In the genomic region with DNA sequence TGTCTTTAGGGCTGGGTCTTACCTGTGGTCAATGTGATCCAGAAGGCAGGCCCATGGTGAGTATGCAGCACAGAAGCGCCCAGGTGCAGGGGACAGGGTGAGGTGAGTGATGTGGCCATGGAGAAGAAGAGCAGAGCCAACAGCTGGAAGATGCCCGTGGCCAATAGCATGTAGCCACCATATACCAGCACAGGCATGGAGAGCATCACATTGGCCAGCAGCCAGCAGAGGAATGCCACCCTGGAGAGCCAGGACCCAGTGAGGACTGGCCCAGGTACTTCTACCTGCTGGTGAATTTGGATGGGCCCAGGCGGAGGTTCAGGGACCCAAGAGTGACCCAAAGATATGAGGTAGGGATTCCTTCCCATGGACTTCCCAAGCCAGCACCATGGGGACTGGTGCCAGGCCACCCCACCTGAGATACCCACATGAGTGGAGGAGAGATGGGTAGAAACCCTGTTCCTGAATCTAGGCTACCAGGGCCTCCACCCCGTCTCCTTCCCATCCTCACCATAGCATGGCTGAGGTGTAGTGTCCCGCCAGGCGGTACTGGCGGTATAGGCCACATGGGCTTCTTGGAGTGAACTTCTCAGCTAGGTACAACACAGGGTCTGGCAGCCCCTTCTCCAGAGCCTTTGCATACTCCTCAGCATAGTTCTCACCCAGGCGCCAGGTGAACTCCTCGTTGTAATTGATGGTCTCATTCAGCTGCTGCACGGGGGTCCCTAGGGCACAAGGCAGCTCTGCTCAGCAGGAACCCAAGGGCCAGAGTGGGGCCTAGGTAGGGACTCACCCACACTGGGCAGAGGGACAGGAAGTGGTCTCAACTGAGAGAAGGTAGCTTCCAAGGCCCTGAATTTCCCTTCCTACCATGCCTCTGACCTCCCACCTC, we compare ENCODE assay signal across 24 cellular contexts. TPM values are rescaled to one million over a fixed set of nuclear protein-coding genes. Genes with fewer than 3 reads are reported as not detected.
DNase-seq lines count a peak whose midpoint lies in the region; FAIRE-seq and TF ChIP-seq lines count a peak whose summit lies in the region.
"Had no signal": no experiment of that assay in that cellular context is flagged by ENCODE, and none has a peak within 500 bp of the region (broad histone marks: within the 10 kb centered on the region; RNA-seq: fewer than 3 reads in every experiment).

No MANE protein-coding gene starts in this region.

- H3K79me1 ChIP-seq in neuronal stem cell (ENCODE audit: low read depth, low read length) = no peaks in the 10 kb centered on the region

- H3K27ac Mint-ChIP-seq in activated naive CD8-positive, alpha-beta T cell treated with anti-CD3 and anti-CD28 coated beads for 36 hours = no peak overlapping the region
- no peak overlapping the region for H3K27ac Mint-ChIP-seq in activated naive CD4-positive, alpha-beta T cell treated with anti-CD3 and anti-CD28 coated beads, Interleukin-2, amount 10 ng/mL, durations not matched to agents 7 days and 5 days
- H3K27ac Mint-ChIP-seq: CD4-positive, alpha-beta memory T cell; HFFc6 had no signal

- intact Hi-C loops in spleen (cut with DNase I; ENCODE audit: low total_unique reads) = loop anchor here (10.0 kb wide), 1 partner anchor 164 kb away; no protein-coding TSS in a partner anchor

- H2AFZ ChIP-seq in neuronal stem cell (ENCODE audit: low read length) = no peak overlapping the region

- H3K36me3 ChIP-seq in bronchial epithelial cell (ENCODE audit: control insufficient read depth, insufficient read depth, low read length) = peaks cover 6% of the 10 kb centered on the region
- no peaks in the 10 kb centered on the region for H3K36me3 ChIP-seq in neuronal stem cell (replicated peaks in 1 of 2; ENCODE audit: control insufficient read depth in 2 of 2, insufficient read depth in 2 of 2, low read length in 2 of 2)
- H3K36me3 ChIP-seq in spleen = no peaks in the 10 kb centered on the region
- H3K36me3 ChIP-seq: HAP-1 had no signal

- no peak overlapping the region for H3K9ac ChIP-seq in neuronal stem cell (ENCODE audit: low read depth, low read length, poor library complexity)

- CTCF ChIA-PET in activated naive CD4-positive, alpha-beta T cell treated with anti-CD3 and anti-CD28 coated beads, Interleukin-2, amount 10 ng/mL, durations not matched to agents 7 days and 5 days (lab: Charles Lee) = interaction anchor here (1.4 to 1.9 kb wide), 3 partner anchors 15 to 280 kb away, joined by 4 to 6 read pairs (median 5); no protein-coding TSS in a partner anchor

- peak overlapping the region; percentile 66 for H3K23ac ChIP-seq in neuronal stem cell (ENCODE audit: low read depth, low read length, poor library complexity)

- no peaks in the 10 kb centered on the region for H3K36me3 Mint-ChIP-seq in activated naive CD8-positive, alpha-beta T cell treated with anti-CD3 and anti-CD28 coated beads for 36 hours
- no peaks in the 10 kb centered on the region for H3K36me3 Mint-ChIP-seq in activated naive CD4-positive, alpha-beta T cell treated with anti-CD3 and anti-CD28 coated beads, Interleukin-2, amount 10 ng/mL, durations not matched to agents 7 days and 5 days
- H3K36me3 Mint-ChIP-seq: CD4-positive, alpha-beta memory T cell had no signal

- no peak overlapping the region for H3K4me2 ChIP-seq in neuronal stem cell (ENCODE audit: insufficient read depth, low read length, poor library complexity, severe bottlenecking)

- TF ChIP-seq POLR2A in spleen (IDR thresholded peaks at IDR 0.05) = no peak

- H3K27ac ChIP-seq in neuronal stem cell (replicated peaks; ENCODE audit: low read length) = no peak overlapping the region
- no peak overlapping the region for H3K27ac ChIP-seq in spleen
- H3K27ac ChIP-seq: 22Rv1 had no signal

- no peak overlapping the region for H3K4me3 Mint-ChIP-seq in activated naive CD8-positive, alpha-beta T cell treated with anti-CD3 and anti-CD28 coated beads for 36 hours
- H3K4me3 Mint-ChIP-seq in activated naive CD4-positive, alpha-beta T cell treated with anti-CD3 and anti-CD28 coated beads, Interleukin-2, amount 10 ng/mL, durations not matched to agents 7 days and 5 days = no peak overlapping the region
- H3K4me3 Mint-ChIP-seq: CD4-positive, alpha-beta memory T cell; HFFc6 had no signal

- H3K4me3 ChIP-seq in GM12865 (ENCODE audit: low read depth, low read length) (no peak overlapping the region), bronchial epithelial cell (ENCODE audit: low read depth, low read length) (no peak overlapping the region), neuronal stem cell (ENCODE audit: low read length in 2 of 2) (no peak overlapping the region), spleen (no peak overlapping the region)
- H3K4me3 ChIP-seq: GM12878, HAP-1 had no signal

- no peak overlapping the region for H2BK15ac ChIP-seq in neuronal stem cell (ENCODE audit: low read length)

- no peak overlapping the region for H2BK12ac ChIP-seq in neuronal stem cell (ENCODE audit: low read length)

- no peaks in the 10 kb centered on the region for H3K9me3 Mint-ChIP-seq in activated naive CD8-positive, alpha-beta T cell treated with anti-CD3 and anti-CD28 coated beads for 36 hours
- H3K9me3 Mint-ChIP-seq in activated naive CD4-positive, alpha-beta T cell treated with anti-CD3 and anti-CD28 coated beads, Interleukin-2, amount 10 ng/mL, durations not matched to agents 7 days and 5 days = no peaks in the 10 kb centered on the region
- H3K9me3 Mint-ChIP-seq: HFFc6 had no signal

- H3K18ac ChIP-seq in neuronal stem cell (ENCODE audit: low read length) = no peak overlapping the region

- peak overlapping the region; percentile 17 for H3K14ac ChIP-seq in neuronal stem cell (ENCODE audit: low read length)

- H2BK120ac ChIP-seq in neuronal stem cell (ENCODE audit: low read depth, low read length) = no peak overlapping the region

- TF ChIP-seq CTCF in GM12865 (IDR thresholded peaks at IDR 0.05; ENCODE audit: insufficient read depth, low read depth, low read length, missing control alignments) = no peak
- TF ChIP-seq CTCF in bronchial epithelial cell (IDR thresholded peaks at IDR 0.05; ENCODE audit: insufficient read depth, low read length, severe bottlenecking) = no peak
- TF ChIP-seq CTCF in spleen (IDR thresholded peaks at IDR 0.05 in 8 of 11, conservative IDR thresholded peaks at IDR 0.05 in 3 of 11) = no peak

- no peak overlapping the region for H2AK5ac ChIP-seq in neuronal stem cell (ENCODE audit: low read depth, low read length)

- no peak overlapping the region for H2BK5ac ChIP-seq in neuronal stem cell (ENCODE audit: low read length)

- H4K91ac ChIP-seq in neuronal stem cell (ENCODE audit: low read depth, low read length, poor library complexity) = no peak overlapping the region

- FAIRE-seq in bronchial epithelial cell (lab: Jason Lieb, UNC) = peak; percentile 68
- FAIRE-seq: A204.1, G401.6, GM12878, H54 had no signal

- H3K27me3 Mint-ChIP-seq in activated naive CD8-positive, alpha-beta T cell treated with anti-CD3 and anti-CD28 coated beads for 36 hours = peaks cover 63% of the 10 kb centered on the region
- peaks cover 88% of the 10 kb centered on the region for H3K27me3 Mint-ChIP-seq in activated naive CD4-positive, alpha-beta T cell treated with anti-CD3 and anti-CD28 coated beads, Interleukin-2, amount 10 ng/mL, durations not matched to agents 7 days and 5 days

- H3K27me3 ChIP-seq in bronchial epithelial cell (ENCODE audit: control insufficient read depth, insufficient read depth, low read length) (peaks cover 16% of the 10 kb centered on the region), neuronal stem cell (ENCODE audit: control insufficient read depth in 3 of 3, insufficient read depth in 3 of 3, low read depth in 1 of 3, low read length in 3 of 3) (peaks cover 23 to 79% (median 52%) of the 10 kb centered on the region in 3 experiments), spleen (replicated peaks in 1 of 7) (peaks cover 8 to 84% (median 31%) of the 10 kb centered on the region in 7 donors)

- H3K4me1 ChIP-seq in neuronal stem cell (ENCODE audit: control insufficient read depth in 2 of 2, insufficient read depth in 1 of 2, low read depth in 1 of 2, low read length in 2 of 2) = peaks cover 4 to 10% of the 10 kb centered on the region in 2 donors
- H3K4me1 ChIP-seq in spleen = peaks cover 13 to 24% (median 20%) of the 10 kb centered on the region in 6 donors

- WGBS in neuronal stem cell (ENCODE audit: extremely low coverage in 2 of 2, insufficient read length in 2 of 2, insufficient replicate concordance in 1 of 2), 2 donors = no CpG with 5 or more reads among the region's 10 CpGs
- 92 to 95% (median 93%) methylated on average over 10 of the region's 10 CpGs for WGBS in spleen, 5 donors

- H3K9me3 ChIP-seq in neuronal stem cell (replicated peaks in 1 of 2; ENCODE audit: control insufficient read depth in 2 of 2, insufficient read depth in 1 of 2, low read depth in 1 of 2, low read length in 2 of 2) (no peaks in the 10 kb centered on the region), spleen (no peaks in the 10 kb centered on the region)
- H3K9me3 ChIP-seq: Caco-2, HAP-1 had no signal

- peak overlapping the region; percentile 80 for H3K4ac ChIP-seq in neuronal stem cell (ENCODE audit: low read length)

- H3K4me1 Mint-ChIP-seq in activated naive CD8-positive, alpha-beta T cell treated with anti-CD3 and anti-CD28 coated beads for 36 hours = peaks cover 11% of the 10 kb centered on the region
- peaks cover 15% of the 10 kb centered on the region for H3K4me1 Mint-ChIP-seq in activated naive CD4-positive, alpha-beta T cell treated with anti-CD3 and anti-CD28 coated beads, Interleukin-2, amount 10 ng/mL, durations not matched to agents 7 days and 5 days

- no peak overlapping the region for H4K8ac ChIP-seq in neuronal stem cell (ENCODE audit: low read depth, low read length)

- DNase-seq in GM12865 (ENCODE audit: low read depth) (peak; percentile 14), bronchial epithelial cell (ENCODE audit: low read depth) (no peak), neuronal stem cell (ENCODE audit: low spot score) (no peak), spleen (peak; percentile 57), NCI-H748 (lab: John Stamatoyannopoulos, UW; ENCODE audit: unreplicated experiment) (no peak), Ammon's horn (ENCODE audit: low spot score) (no peak)
- no peak for DNase-seq in activated naive CD8-positive, alpha-beta T cell treated with anti-CD3 and anti-CD28 coated beads for 36 hours
- DNase-seq in activated naive CD4-positive, alpha-beta T cell treated with anti-CD3 and anti-CD28 coated beads, Interleukin-2, amount 10 ng/mL, durations not matched to agents 7 days and 5 days = no peak
- DNase-seq: AML-193; C1 segment of cervical spinal cord; Caco-2; CD4-positive, alpha-beta memory T cell; DMS153; DND-41; GOT3; HFFc6 had no signal

RNA-seq across cellular contexts. Expression of a gene that starts 6.2 kb away (rescaled TPM):
- 0.13 TPM in 1 of 2 replicates, not detected in the other for total RNA-seq in bronchial epithelial cell
- polyA plus RNA-seq in neuronal stem cell (2013, experiment 1 of 2) = not detected
- not detected for polyA plus RNA-seq in neuronal stem cell (2013, experiment 2 of 2)
- not detected for total RNA-seq in spleen
- under 1 TPM in 1 of 3 donors, not detected in 2; 0.06 TPM for polyA plus RNA-seq in spleen
- not detected for total RNA-seq in activated naive CD8-positive, alpha-beta T cell treated with anti-CD3 and anti-CD28 coated beads for 36 hours
- total RNA-seq: CD4-positive, alpha-beta memory T cell; GM12878; HFFc6 had no signal
- polyA plus RNA-seq: AG04450; BJ; CD4-positive, alpha-beta memory T cell; GM12878 had no signal

RNA-seq across cellular contexts. Expression of a gene that starts 6.4 kb away (rescaled TPM):
- total RNA-seq in bronchial epithelial cell (0.90 and 1.1 TPM in 2 replicates), spleen (not detected)
- polyA plus RNA-seq in neuronal stem cell (2013, experiment 1 of 2) = 0.01 TPM
- polyA plus RNA-seq in neuronal stem cell (2013, experiment 2 of 2) = 0.01 TPM
- under 1 TPM in 1 of 3 donors, not detected in 2; 0.10 TPM for polyA plus RNA-seq in spleen
- not detected for total RNA-seq in activated naive CD8-positive, alpha-beta T cell treated with anti-CD3 and anti-CD28 coated beads for 36 hours
- total RNA-seq: HFFc6 had no signal
- polyA plus RNA-seq: AG04450, BJ, GM12878 had no signal

RNA-seq across cellular contexts. Expression of a gene that starts 9.4 kb away (rescaled TPM):
- total RNA-seq in bronchial epithelial cell (27.1 and 54.5 TPM in 2 replicates), spleen (under 1 TPM in 2 of 7 donors, not detected in 5; 0.30 to 0.38 TPM)
- 0.04 TPM for polyA plus RNA-seq in neuronal stem cell (2013, experiment 1 of 2)
- not detected for polyA plus RNA-seq in neuronal stem cell (2013, experiment 2 of 2)
- polyA plus RNA-seq in spleen = under 1 TPM; 0.03 to 0.10 (median 0.04) TPM
- not detected for total RNA-seq in activated naive CD8-positive, alpha-beta T cell treated with anti-CD3 and anti-CD28 coated beads for 36 hours
- total RNA-seq: Caco-2 had no signal
- polyA plus RNA-seq: AG04450; BJ; CD4-positive, alpha-beta memory T cell; GM12878 had no signal

RNA-seq across cellular contexts. Expression of a gene that starts 9.5 kb away (rescaled TPM):
- 13.2 and 37.0 TPM in 2 replicates for total RNA-seq in bronchial epithelial cell
- 0.06 TPM for polyA plus RNA-seq in neuronal stem cell (2013, experiment 1 of 2)
- polyA plus RNA-seq in neuronal stem cell (2013, experiment 2 of 2) = 0.03 TPM
- under 1 TPM in 2 of 7 donors, not detected in 5; 0.09 to 0.28 TPM for total RNA-seq in spleen
- under 1 TPM; 0.04 to 0.19 (median 0.06) TPM for polyA plus RNA-seq in spleen
- under 1 TPM; 0.14 to 0.22 TPM for total RNA-seq in activated naive CD8-positive, alpha-beta T cell treated with anti-CD3 and anti-CD28 coated beads for 36 hours
- polyA plus RNA-seq: AG04450 had no signal

Comparison
In these comparisons a context has a peak if more than half of its experiments do, and no peak if none do; other contexts are left out.
1. DNase-seq: peak in GM12865 (single experiment) and spleen (single experiment); none in bronchial epithelial cell (single experiment), neuronal stem cell (single experiment), NCI-H748 (single experiment), activated naive CD8-positive, alpha-beta T cell treated with anti-CD3 and anti-CD28 coated beads for 36 hours (single experiment), Ammon's horn (single experiment) and activated naive CD4-positive, alpha-beta T cell treated with anti-CD3 and anti-CD28 coated beads, Interleukin-2, amount 10 ng/mL, durations not matched to agents 7 days and 5 days (single experiment).
2. RNA of a gene that starts 9.4 kb away (total RNA-seq): 27.1 to 54.5 TPM in bronchial epithelial cell; not detected in activated naive CD8-positive, alpha-beta T cell treated with anti-CD3 and anti-CD28 coated beads for 36 hours and 0.30 to 0.38 TPM in spleen; every median in the first group is over 10 times any median in the second.